10 cellular contexts compared by ENCODE assay signal in genomic region chr1:59156526-59157196, GRCh38.
DNase-seq lines count a peak whose midpoint lies in the region; ATAC-seq, FAIRE-seq and TF ChIP-seq lines count a peak whose summit lies in the region.
"Had no signal": no experiment of that assay in that cellular context is flagged by ENCODE, and none has a peak within 500 bp of the region (broad histone marks: within the 10 kb centered on the region; RNA-seq: fewer than 3 reads in every experiment).

No MANE protein-coding gene starts in this region.

- H3K9ac ChIP-seq in HUES64 (ENCODE audit: low read depth, low read length) (peak overlapping the region; percentile 29; the same call in 1 of the 2 replicates), NT2/D1 (ENCODE audit: insufficient read length, low read depth) (no peak overlapping the region), H1 (replicated peaks in 1 of 4; ENCODE audit: extremely low read depth in 1 of 4, low read depth in 3 of 4, low read length in 3 of 4) (no peak overlapping the region), trophoblast cell (ENCODE audit: low read length) (no peak overlapping the region)

- no peak overlapping the region for H4K12ac ChIP-seq in trophoblast cell (ENCODE audit: low read depth, low read length)

- H3K79me2 ChIP-seq in H1 (ENCODE audit: control insufficient read depth in 1 of 2, insufficient read depth in 2 of 2, low read length in 2 of 2) (no peaks in the 10 kb centered on the region), trophoblast cell (ENCODE audit: control insufficient read depth, insufficient read depth, low read length, poor library complexity) (no peaks in the 10 kb centered on the region)

- H3K36me3 ChIP-seq in HUES64 (ENCODE audit: insufficient read depth, low read length) (no peaks in the 10 kb centered on the region), NT2/D1 (ENCODE audit: insufficient read depth, insufficient read length, low read length) (no peaks in the 10 kb centered on the region), H1 (ENCODE audit: control insufficient read depth in 2 of 4, insufficient read depth in 4 of 4, low read length in 3 of 4) (no peaks in the 10 kb centered on the region; a peak in 1 of 8 replicates), trophoblast cell (ENCODE audit: control insufficient read depth in 1 of 2, insufficient read depth in 2 of 2, low read length in 2 of 2) (no peaks in the 10 kb centered on the region)

- no peak overlapping the region for H2BK12ac ChIP-seq in H1 (ENCODE audit: low read depth, low read length)
- peak overlapping the region; percentile 80 for H2BK12ac ChIP-seq in trophoblast cell (ENCODE audit: low read length)

- TF ChIP-seq POLR2A in H1 (IDR thresholded peaks at IDR 0.05; ENCODE audit: control extremely low read depth in 1 of 2, low read depth in 2 of 2, low read length in 2 of 2): no peak

- H4K8ac ChIP-seq in H1 (ENCODE audit: extremely low read depth, insufficient read depth, low read length): no peak overlapping the region
- H4K8ac ChIP-seq in trophoblast cell (ENCODE audit: low read depth, low read length): peak overlapping the region; percentile 31

- peak in 1 of 2 experiments; percentile 2; a peak in 1 of 4 replicates for TF ChIP-seq RAD21 in H1 (IDR thresholded peaks at IDR 0.05 in 1 of 2, conservative IDR thresholded peaks at IDR 0.05 in 1 of 2; ENCODE audit: low read depth in 2 of 2, low read length in 2 of 2)

- H2BK15ac ChIP-seq in H1 (ENCODE audit: low read length): no peak overlapping the region

- H3K18ac ChIP-seq in H1 (ENCODE audit: extremely low read depth, low read length) (no peak overlapping the region), trophoblast cell (ENCODE audit: low read length) (no peak overlapping the region)

- no peak overlapping the region for H3K14ac ChIP-seq in H1 (ENCODE audit: insufficient read length)
- H3K14ac ChIP-seq in trophoblast cell (ENCODE audit: low read length): peak overlapping the region; percentile 26

- H2AK5ac ChIP-seq in H1 (ENCODE audit: low read depth, low read length): no peak overlapping the region
- H2AK5ac ChIP-seq in trophoblast cell (ENCODE audit: low read length): no peak overlapping the region

- ATAC-seq in HG02610 (IDR thresholded peaks at IDR 0.05; ENCODE audit: unreplicated experiment): no peak
- no peak for ATAC-seq in GM21576 (IDR thresholded peaks at IDR 0.05; ENCODE audit: unreplicated experiment)
- ATAC-seq in GM18520 (IDR thresholded peaks at IDR 0.05; ENCODE audit: unreplicated experiment): no peak
- ATAC-seq: effector memory CD8-positive, alpha-beta T cell had no signal

- H3K79me1 ChIP-seq in H1 (ENCODE audit: low read depth, low read length) (no peaks in the 10 kb centered on the region), trophoblast cell (ENCODE audit: low read length) (peaks cover 10% of the 10 kb centered on the region)

- H3K56ac ChIP-seq in H1 (replicated peaks; ENCODE audit: insufficient read length, low read depth, low read length): no peak overlapping the region

- POLR2A ChIA-PET in H1 (lab: Charles Lee; ENCODE audit: partially characterized antibody): no interaction called here

- H3K9me3 ChIP-seq in HUES64 (ENCODE audit: insufficient read depth, low read depth, low read length) (peaks cover 11% of the 10 kb centered on the region), NT2/D1 (ENCODE audit: insufficient read depth, low read length) (peaks cover 15% of the 10 kb centered on the region), H1 (ENCODE audit: insufficient read depth in 2 of 2, low read depth in 1 of 2, low read length in 1 of 2) (peaks cover 7 to 8% of the 10 kb centered on the region in 2 experiments; a peak in 2 of 4 replicates), trophoblast cell (ENCODE audit: insufficient read depth, low read depth, low read length) (no peaks in the 10 kb centered on the region)

- no peak overlapping the region for H4K5ac ChIP-seq in H1 (ENCODE audit: insufficient read length, low read depth, low read length)

- H3K4ac ChIP-seq in H1 (replicated peaks; ENCODE audit: insufficient read length, low read depth, low read length): no peak overlapping the region
- no peak overlapping the region for H3K4ac ChIP-seq in trophoblast cell (ENCODE audit: low read depth, low read length)

- WGBS in HUES64: 30% methylated on average over 7 of the region's 7 CpGs
- WGBS in H1 (ENCODE audit: extremely low coverage in 1 of 2, insufficient coverage in 1 of 2, insufficient read length in 1 of 2, insufficient replicate concordance in 2 of 2, low coverage in 1 of 2, low lambda C conversion rate in 2 of 2, missing lambda C conversion rate in 1 of 2), 2 experiments: 63% methylated on average over 7 of the region's 7 CpGs; no CpG with 5 or more reads in 1 of the 2 experiments
- no CpG with 5 or more reads among the region's 7 CpGs for WGBS in trophoblast cell (ENCODE audit: extremely low coverage, insufficient coverage, insufficient read length)

- DNase-seq in NT2/D1 (ENCODE audit: low read depth, low spot score): peak; percentile 58
- no peak for DNase-seq in H1 (ENCODE audit: low read depth in 1 of 2, low spot score in 2 of 2)
- peak; percentile 9 to 27 for DNase-seq in trophoblast cell
- DNase-seq in GM19238 (ENCODE audit: insufficient read length, low spot score): no peak
- DNase-seq: activated CD8-positive, alpha-beta memory T cell treated with anti-CD3 and anti-CD28 coated beads, Interleukin-2, amount 50 U/mL, for 48 hours; effector memory CD8-positive, alpha-beta T cell had no signal

- H3K23ac ChIP-seq in H1 (ENCODE audit: insufficient read length) (no peak overlapping the region), trophoblast cell (ENCODE audit: low read length) (no peak overlapping the region)

- H4K91ac ChIP-seq in H1 (replicated peaks; ENCODE audit: insufficient read length, low read length): no peak overlapping the region
- no peak overlapping the region for H4K91ac ChIP-seq in trophoblast cell (ENCODE audit: low read depth, low read length)

- no peak overlapping the region for H3K4me3 ChIP-seq in HUES64 (ENCODE audit: low read length)
- no peak overlapping the region for H3K4me3 ChIP-seq in NT2/D1 (ENCODE audit: insufficient read length, low read depth)
- H3K4me3 ChIP-seq in H1 (ENCODE audit: extremely low read depth in 1 of 4, insufficient read depth in 2 of 4, low read depth in 3 of 4, low read length in 4 of 4): no peak overlapping the region
- H3K4me3 ChIP-seq in trophoblast cell (ENCODE audit: low read depth, low read length): no peak overlapping the region

- CTCF ChIA-PET in H1 (lab: Charles Lee; ENCODE audit: partially characterized antibody): interaction anchor here (0.9 to 1.2 kb wide), 3 partner anchors 11 to 603 kb away, joined by 3 read pairs; no protein-coding TSS in a partner anchor

- H3K4me2 ChIP-seq in H1 (ENCODE audit: insufficient read depth in 1 of 2, low read depth in 2 of 2, low read length in 2 of 2) (no peak overlapping the region; a peak in 1 of 4 replicates), trophoblast cell (ENCODE audit: low read length) (no peak overlapping the region)

- H3K27me3 ChIP-seq in HUES64 (ENCODE audit: insufficient read depth, low read length) (no peaks in the 10 kb centered on the region), NT2/D1 (ENCODE audit: insufficient read depth, insufficient read length) (no peaks in the 10 kb centered on the region), H1 (replicated peaks in 1 of 4; ENCODE audit: control insufficient read depth in 3 of 4, extremely low read depth in 1 of 4, insufficient read depth in 3 of 4, low read length in 3 of 4) (no peaks in the 10 kb centered on the region), trophoblast cell (ENCODE audit: insufficient read depth, low read length) (no peaks in the 10 kb centered on the region)

- no peak overlapping the region for H2BK5ac ChIP-seq in H1 (ENCODE audit: low read depth, low read length)
- no peak overlapping the region for H2BK5ac ChIP-seq in trophoblast cell (ENCODE audit: low read depth, low read length, poor library complexity)

- no peak overlapping the region for H2BK20ac ChIP-seq in H1 (ENCODE audit: low read length)

- no peak for FAIRE-seq in H1 (lab: Jason Lieb, UNC)

- H3K4me1 ChIP-seq in HUES64 (ENCODE audit: insufficient read depth, low read length): peaks cover 24% of the 10 kb centered on the region
- H3K4me1 ChIP-seq in NT2/D1 (ENCODE audit: insufficient read depth, insufficient read length): no peaks in the 10 kb centered on the region
- peaks cover 0 to 9% (median 4%) of the 10 kb centered on the region in 4 experiments; a peak in 3 of 7 replicates for H3K4me1 ChIP-seq in H1 (replicated peaks in 1 of 4; ENCODE audit: control insufficient read depth in 3 of 4, insufficient read depth in 4 of 4, low read length in 3 of 4)
- H3K4me1 ChIP-seq in trophoblast cell (ENCODE audit: control insufficient read depth in 1 of 2, insufficient read depth in 2 of 2, low read length in 2 of 2): peaks cover 6 to 14% of the 10 kb centered on the region in 2 experiments

- no peak overlapping the region for H3K27ac ChIP-seq in HUES64 (ENCODE audit: low read depth, low read length)
- H3K27ac ChIP-seq in H1 (ENCODE audit: low read depth, low read length): no peak overlapping the region
- H3K27ac ChIP-seq in trophoblast cell (ENCODE audit: low read depth, low read length): no peak overlapping the region

- H2BK120ac ChIP-seq in H1 (replicated peaks; ENCODE audit: low read depth, low read length): no peak overlapping the region
- peak overlapping the region; percentile 25 for H2BK120ac ChIP-seq in trophoblast cell (ENCODE audit: insufficient read depth, low read length, poor library complexity)

- no peaks in the 10 kb centered on the region for H3K23me2 ChIP-seq in H1 (ENCODE audit: low read depth, low read length)

- H4K20me1 ChIP-seq in H1 (replicated peaks in 1 of 2; ENCODE audit: control insufficient read depth in 1 of 2, insufficient read depth in 2 of 2, low read length in 2 of 2): no peaks in the 10 kb centered on the region

- no peak for TF ChIP-seq EP300 in H1 (IDR thresholded peaks at IDR 0.05; ENCODE audit: borderline replicate concordance in 1 of 2, low read depth in 2 of 2, low read length in 2 of 2)

- no peak for TF ChIP-seq CTCF in H1 (IDR thresholded peaks at IDR 0.05; ENCODE audit: control extremely low read depth in 1 of 3, insufficient read depth in 1 of 3, low read depth in 1 of 3, low read length in 3 of 3)

- H2AFZ ChIP-seq in H1 (ENCODE audit: low read length): peak overlapping the region; percentile 87; the same call in 1 of the 2 replicates
- no peak overlapping the region for H2AFZ ChIP-seq in trophoblast cell (ENCODE audit: insufficient read depth, low read length, poor library complexity)

TF ChIP-seq in H1, 55 proteins besides CTCF, POLR2A, EP300 and RAD21:
- TF ChIP-seq MAFK (IDR thresholded peaks at IDR 0.05; ENCODE audit: low read depth, low read length): no peak
- no peak for TF ChIP-seq ASH2L (IDR thresholded peaks at IDR 0.05; ENCODE audit: low read length)
TF ChIP-seq in H1: peak in this region for 0.

Comparison
In these comparisons a context has a peak if more than half of its experiments do, and no peak if none do; other contexts are left out.
1. DNase-seq: peak in NT2/D1 (single experiment) and trophoblast cell (2 of 2); none in H1 (0 of 2) and GM19238 (single experiment).